ENCODE assay signal across 36 cellular contexts in the genomic region with DNA sequence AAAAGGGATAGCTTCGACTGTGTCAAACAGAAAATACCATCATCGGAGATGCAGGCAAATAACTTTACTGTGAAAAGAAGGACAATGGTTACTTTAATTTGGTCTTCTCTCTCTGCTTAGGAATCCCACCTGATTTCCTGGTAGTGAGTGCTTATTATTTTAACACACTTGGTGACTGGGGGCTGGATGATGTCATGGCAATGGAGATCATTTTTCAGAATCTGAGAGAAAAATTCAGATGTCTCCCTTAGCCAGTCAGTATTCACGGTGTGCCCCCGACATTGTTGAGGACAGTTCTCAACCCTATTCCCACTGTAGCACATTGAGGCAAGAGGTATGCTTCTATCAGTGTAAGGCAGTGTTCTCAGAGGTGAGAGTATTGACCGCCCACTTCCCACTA.
"Had no signal": no experiment of that assay in that cellular context is flagged by ENCODE, and none has a peak within 500 bp of the region (broad histone marks: within the 10 kb centered on the region; RNA-seq: fewer than 3 reads in every experiment).

No MANE protein-coding gene starts in this region.

- H3K4me3 ChIP-seq: MG63 had no signal

- H3K9me3 ChIP-seq: MG63 had no signal

- H3K36me3 ChIP-seq: MG63 had no signal

- H3K27me3 ChIP-seq: MG63 had no signal

- DNase-seq: Karpas-422, Kasumi-1, MG63, MM.1S, MV-4-11, NCI-H1048, NCI-H1092, NCI-H1092 treated with DMSO at 0.1 percent for 48 hours, NCI-H1105, NCI-H1105 treated with DMSO at 0.1 percent for 48 hours, NCI-H1417, NCI-H1417 treated with DMSO at 0.1 percent for 48 hours, NCI-H1436, NCI-H1436 treated with DMSO at 0.1 percent for 48 hours, NCI-H146, NCI-H1694, NCI-H1694 treated with DMSO at 0.1 percent for 48 hours, NCI-H187, NCI-H187 treated with DMSO at 0.1 percent for 48 hours, NCI-H1930, NCI-H2029, NCI-H2029 treated with DMSO at 0.1 percent for 48 hours, NCI-H2081, NCI-H2081 treated with DMSO at 0.1 percent for 48 hours, NCI-H2107, NCI-H2171, NCI-H2171 treated with DMSO at 0.1 percent for 48 hours, NCI-H2227 treated with DMSO at 0.1 percent for 48 hours, NCI-H226, NCI-H345, NCI-H446, NCI-H446 treated with DMSO at 0.1 percent for 48 hours, NCI-H510A, NCI-H510A treated with DMSO at 0.1 percent for 48 hours, NCI-H524, NCI-H524 treated with DMSO at 0.1 percent for 48 hours had no signal
